In the genomic region with DNA sequence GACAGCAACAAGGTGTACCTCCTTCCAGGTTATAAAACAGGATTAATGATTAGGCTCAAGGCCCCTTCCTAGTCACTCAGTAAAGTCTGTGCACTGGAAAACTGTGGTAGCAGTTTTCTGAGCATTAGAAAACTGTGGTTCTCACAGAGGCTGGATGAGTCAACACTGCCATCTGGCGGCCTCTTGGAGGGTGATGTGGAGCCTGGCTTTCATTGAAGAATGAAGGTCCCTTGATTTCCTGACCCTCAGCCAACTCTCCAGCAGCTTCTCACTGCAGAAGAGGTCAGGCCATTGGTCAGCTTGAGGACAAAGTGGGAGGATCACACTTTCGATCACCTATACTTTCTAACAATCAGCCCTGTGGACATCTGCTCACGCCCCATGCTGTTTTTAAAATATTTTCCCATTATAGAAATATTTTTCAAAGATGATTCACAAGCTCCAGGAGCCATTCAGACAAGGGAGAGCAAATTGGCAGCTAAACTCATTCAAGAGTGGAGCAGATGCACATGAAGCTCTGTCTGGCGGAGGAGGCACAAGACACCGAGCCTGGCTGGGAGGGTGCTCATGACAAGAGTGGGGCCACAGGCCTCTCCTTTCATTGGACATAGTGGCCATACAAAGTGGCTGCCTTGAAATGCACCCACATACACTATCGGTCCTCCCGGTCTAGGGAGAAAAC, we compare ENCODE assay signal across 1 cellular context.
TF ChIP-seq lines count a peak whose summit lies in the region.

No MANE protein-coding gene starts in this region.

TF ChIP-seq in K562, 482 proteins besides CTCF, POLR2A, EP300 and RAD21 (continued from another document):
- TF ChIP-seq RERE (CRISPR knock-in tag; IDR thresholded peaks at IDR 0.05; ENCODE audit: borderline replicate concordance) (no peak), ZNF263 (CRISPR knock-in tag; IDR thresholded peaks at IDR 0.05; ENCODE audit: borderline replicate concordance) (no peak), SMC3 (conservative IDR thresholded peaks at IDR 0.05; ENCODE audit: insufficient read depth, low read depth, low read length) (peak; percentile 95), ZNF551 (CRISPR knock-in tag; IDR thresholded peaks at IDR 0.05) (no peak), UBTF (IDR thresholded peaks at IDR 0.05; ENCODE audit: borderline replicate concordance in 1 of 2, low read depth in 2 of 2, low read length in 2 of 2) (0 out of 4 replicates have a peak, but pooled peaks of 1 of the 2 experiments have one; percentile 32), TOE1 (IDR thresholded peaks at IDR 0.05; ENCODE audit: borderline replicate concordance) (no peak), TOE1 (CRISPR knock-in tag; IDR thresholded peaks at IDR 0.05; ENCODE audit: borderline replicate concordance, low read depth) (peak; percentile 46; the same call in 1 of the 2 replicates), RBM15 (IDR thresholded peaks at IDR 0.05; ENCODE audit: insufficient read depth, low read length) (no peak), ZNF57 (CRISPR knock-in tag; IDR thresholded peaks at IDR 0.05) (no peak), NR2C1 (IDR thresholded peaks at IDR 0.05) (no peak), NR2C1 (tag; IDR thresholded peaks at IDR 0.05) (no peak), STAG1 (CRISPR knock-in tag; IDR thresholded peaks at IDR 0.05; ENCODE audit: borderline replicate concordance) (peak; percentile 83; the same call in 1 of the 2 replicates), CBFA2T3 (IDR thresholded peaks at IDR 0.05) (no peak), TEAD4 (IDR thresholded peaks at IDR 0.05; ENCODE audit: low read length) (0 out of 2 replicates have a peak, but pooled peaks have one; percentile 14), TEAD4 (CRISPR knock-in tag; IDR thresholded peaks at IDR 0.05; ENCODE audit: borderline replicate concordance) (no peak), SRSF3 (IDR thresholded peaks at IDR 0.05; ENCODE audit: insufficient read depth, low read length) (no peak), CREM (IDR thresholded peaks at IDR 0.05; ENCODE audit: low read depth) (0 out of 2 replicates have a peak, but pooled peaks have one; percentile 32), CREB5 (CRISPR knock-in tag; IDR thresholded peaks at IDR 0.05) (no peak), CC2D1A (IDR thresholded peaks at IDR 0.05) (peak; percentile 71; the same call in 1 of the 2 replicates), RCOR1 (IDR thresholded peaks at IDR 0.05; ENCODE audit: borderline replicate concordance in 1 of 2, low read depth in 2 of 2, low read length in 2 of 2) (peak in 1 of 2 experiments; percentile 58; a peak in 2 of 4 replicates), IRF2 (CRISPR knock-in tag; IDR thresholded peaks at IDR 0.05) (no peak), ARID2 (IDR thresholded peaks at IDR 0.05) (peak; percentile 57; the same call in 1 of the 2 replicates)
- TF ChIP-seq, protein P1, sequence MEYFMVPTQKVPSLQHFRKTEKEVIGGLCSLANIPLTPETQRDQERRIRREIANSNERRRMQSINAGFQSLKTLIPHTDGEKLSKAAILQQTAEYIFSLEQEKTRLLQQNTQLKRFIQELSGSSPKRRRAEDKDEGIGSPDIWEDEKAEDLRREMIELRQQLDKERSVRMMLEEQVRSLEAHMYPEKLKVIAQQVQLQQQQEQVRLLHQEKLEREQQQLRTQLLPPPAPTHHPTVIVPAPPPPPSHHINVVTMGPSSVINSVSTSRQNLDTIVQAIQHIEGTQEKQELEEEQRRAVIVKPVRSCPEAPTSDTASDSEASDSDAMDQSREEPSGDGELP (CRISPR knock-in tag; IDR thresholded peaks at IDR 0.05; ENCODE audit: borderline replicate concordance): no peak
- TF ChIP-seq, protein P2, sequence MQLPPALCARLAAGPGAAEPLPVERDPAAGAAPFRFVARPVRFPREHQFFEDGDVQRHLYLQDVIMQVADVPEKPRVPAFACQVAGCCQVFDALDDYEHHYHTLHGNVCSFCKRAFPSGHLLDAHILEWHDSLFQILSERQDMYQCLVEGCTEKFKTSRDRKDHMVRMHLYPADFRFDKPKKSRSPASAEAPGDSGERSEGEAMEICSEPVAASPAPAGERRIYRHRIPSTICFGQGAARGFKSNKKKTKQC (CRISPR knock-in tag; IDR thresholded peaks at IDR 0.05): 0 out of 2 replicates have a peak, but pooled peaks have one; percentile 32
- TF ChIP-seq, protein P3, sequence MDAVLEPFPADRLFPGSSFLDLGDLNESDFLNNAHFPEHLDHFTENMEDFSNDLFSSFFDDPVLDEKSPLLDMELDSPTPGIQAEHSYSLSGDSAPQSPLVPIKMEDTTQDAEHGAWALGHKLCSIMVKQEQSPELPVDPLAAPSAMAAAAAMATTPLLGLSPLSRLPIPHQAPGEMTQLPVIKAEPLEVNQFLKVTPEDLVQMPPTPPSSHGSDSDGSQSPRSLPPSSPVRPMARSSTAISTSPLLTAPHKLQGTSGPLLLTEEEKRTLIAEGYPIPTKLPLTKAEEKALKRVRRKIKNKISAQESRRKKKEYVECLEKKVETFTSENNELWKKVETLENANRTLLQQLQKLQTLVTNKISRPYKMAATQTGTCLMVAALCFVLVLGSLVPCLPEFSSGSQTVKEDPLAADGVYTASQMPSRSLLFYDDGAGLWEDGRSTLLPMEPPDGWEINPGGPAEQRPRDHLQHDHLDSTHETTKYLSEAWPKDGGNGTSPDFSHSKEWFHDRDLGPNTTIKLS (IDR thresholded peaks at IDR 0.05; ENCODE audit: borderline replicate concordance, low read depth): no peak
